ENCODE assay signal across 17 cellular contexts in the genomic region with DNA sequence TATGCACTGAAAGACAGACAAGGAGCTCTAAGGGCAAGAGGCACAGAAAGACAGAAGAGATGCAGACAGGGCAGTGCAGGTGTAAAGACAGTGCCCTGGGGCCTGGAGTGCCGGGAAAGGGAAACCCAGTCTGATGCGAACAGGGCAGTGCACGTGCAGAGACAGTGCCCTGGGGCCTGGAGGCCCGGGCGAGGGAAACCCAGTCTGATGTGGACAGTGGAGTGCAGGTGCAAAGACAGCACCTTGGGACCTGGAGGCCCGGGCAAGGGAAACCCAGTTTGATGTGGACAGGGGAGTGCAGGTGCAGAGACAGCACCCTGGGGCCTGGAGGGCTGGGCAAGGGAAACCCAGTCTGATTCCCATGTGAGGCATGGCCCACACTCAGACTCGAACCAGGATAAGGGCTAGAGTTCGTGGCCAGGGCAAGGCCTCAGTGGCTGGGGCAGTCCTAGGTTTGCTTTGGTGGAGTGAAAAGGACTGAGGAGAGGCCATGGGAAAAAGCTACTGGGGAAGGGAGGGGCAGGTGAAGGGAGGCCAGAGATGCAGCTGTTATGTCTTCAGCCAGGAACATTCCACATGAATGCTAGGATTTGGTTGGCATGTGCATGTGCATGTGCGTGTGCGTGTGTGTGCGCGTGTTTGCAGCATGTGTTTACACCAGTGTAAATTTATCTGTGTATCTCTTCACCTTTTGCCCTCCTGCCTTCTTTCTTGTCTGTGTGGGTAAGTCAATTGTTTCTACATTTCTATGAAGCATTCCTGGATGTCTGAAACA. TPM values are rescaled to one million over a fixed set of nuclear protein-coding genes. Genes with fewer than 3 reads are reported as not detected.
A peak's percentile ranks its signal among the peaks of the same experiment; 100 is the strongest.
DNase-seq lines count a peak whose midpoint lies in the region; ATAC-seq and TF ChIP-seq lines count a peak whose summit lies in the region.
"Had no signal": no experiment of that assay in that cellular context is flagged by ENCODE, and none has a peak within 500 bp of the region (broad histone marks: within the 10 kb centered on the region; RNA-seq: fewer than 3 reads in every experiment).

No MANE protein-coding gene starts in this region.

- no peak overlapping the region for H3K9ac ChIP-seq in Karpas-422 (ENCODE audit: low read length)
- H3K9ac ChIP-seq: GM23248 had no signal

- H3K27ac ChIP-seq in upper lobe of right lung (no peak overlapping the region), Karpas-422 (ENCODE audit: low read length) (no peak overlapping the region)
- H3K27ac ChIP-seq: colonic mucosa, GM23248, VCaP had no signal

- H3K79me2 ChIP-seq in Karpas-422 (ENCODE audit: low read length): no peaks in the 10 kb centered on the region

- H3K27me3 ChIP-seq in upper lobe of right lung (no peaks in the 10 kb centered on the region), Karpas-422 (ENCODE audit: low read length) (no peaks in the 10 kb centered on the region)
- H3K27me3 ChIP-seq: colonic mucosa had no signal

- no peaks in the 10 kb centered on the region for H3K9me3 Mint-ChIP-seq in natural killer cell treated with Interleukin-12 subunit alpha and Interleukin-12 subunit beta and Interleukin-15 and Interleukin-18, amount 100 ng/mL, for 72 hours
- H3K9me3 Mint-ChIP-seq in natural killer cell: no peaks in the 10 kb centered on the region
- no peaks in the 10 kb centered on the region for H3K9me3 Mint-ChIP-seq in activated T-helper 1 cell treated with anti-CD3 and anti-CD28 coated beads, Interleukin-12 subunit alpha, Interleukin-12 subunit beta, Interleukin-2, Interleukin-4 antibody, amounts not matched to agents 30 ng/mL and 10 ng/mL and 1 ng/mL, durations not matched to agents 14 hours and 24 hours and 36 hours
- H3K9me3 Mint-ChIP-seq: neural crest cell had no signal

- H3K27me3 Mint-ChIP-seq in natural killer cell treated with Interleukin-12 subunit alpha and Interleukin-12 subunit beta and Interleukin-15 and Interleukin-18, amount 100 ng/mL, for 72 hours: peaks cover 0 to 22% of the 10 kb centered on the region in 2 donors
- peaks cover 15 to 22% of the 10 kb centered on the region in 2 donors for H3K27me3 Mint-ChIP-seq in natural killer cell (ENCODE audit: low read depth in 2 of 2)
- H3K27me3 Mint-ChIP-seq in activated T-helper 1 cell treated with anti-CD3 and anti-CD28 coated beads, Interleukin-12 subunit alpha, Interleukin-12 subunit beta, Interleukin-2, Interleukin-4 antibody, amounts not matched to agents 30 ng/mL and 10 ng/mL and 1 ng/mL, durations not matched to agents 14 hours and 24 hours and 36 hours (ENCODE audit: insufficient read depth): no peaks in the 10 kb centered on the region

- intact Hi-C loops in natural killer cell (cut with micrococcal nuclease) (no loop called here), upper lobe of right lung (cut with DNase I) (no loop called here)
- intact Hi-C loops in activated T-helper 1 cell treated with anti-CD3 and anti-CD28 coated beads, Interleukin-12 subunit alpha, Interleukin-12 subunit beta, Interleukin-2, Interleukin-4 antibody, amounts not matched to agents 30 ng/mL and 10 ng/mL and 1 ng/mL, durations not matched to agents 14 hours and 24 hours and 36 hours (cut with micrococcal nuclease): no loop called here

- no peaks in the 10 kb centered on the region for H4K20me1 ChIP-seq in Karpas-422 (ENCODE audit: insufficient read depth, low read depth, low read length)

- H3K9me3 ChIP-seq in upper lobe of right lung: no peaks in the 10 kb centered on the region
- no peaks in the 10 kb centered on the region for H3K9me3 ChIP-seq in Karpas-422 (ENCODE audit: low read length)
- H3K9me3 ChIP-seq: colonic mucosa had no signal

- H3K4me1 ChIP-seq in upper lobe of right lung (peaks cover 15% of the 10 kb centered on the region), Karpas-422 (ENCODE audit: low read length) (peaks cover 10% of the 10 kb centered on the region)

- ATAC-seq in natural killer cell treated with Interleukin-12 subunit alpha and Interleukin-12 subunit beta and Interleukin-15 and Interleukin-18, amount 100 ng/mL, for 72 hours: no peak
- ATAC-seq in natural killer cell (no peak), upper lobe of right lung (no peak)

- H3K4me1 Mint-ChIP-seq in natural killer cell treated with Interleukin-12 subunit alpha and Interleukin-12 subunit beta and Interleukin-15 and Interleukin-18, amount 100 ng/mL, for 72 hours (ENCODE audit: low read depth in 2 of 2): peaks cover 21 to 23% of the 10 kb centered on the region in 2 donors
- H3K4me1 Mint-ChIP-seq in natural killer cell: peaks cover 22 to 42% of the 10 kb centered on the region in 2 donors
- H3K4me1 Mint-ChIP-seq in activated T-helper 1 cell treated with anti-CD3 and anti-CD28 coated beads, Interleukin-12 subunit alpha, Interleukin-12 subunit beta, Interleukin-2, Interleukin-4 antibody, amounts not matched to agents 30 ng/mL and 10 ng/mL and 1 ng/mL, durations not matched to agents 14 hours and 24 hours and 36 hours (ENCODE audit: low read depth): peaks cover 49% of the 10 kb centered on the region

- no peak overlapping the region for H2AFZ ChIP-seq in Karpas-422 (ENCODE audit: low read length)
- H2AFZ ChIP-seq: GM23248 had no signal

- no peaks in the 10 kb centered on the region for H3K36me3 Mint-ChIP-seq in natural killer cell treated with Interleukin-12 subunit alpha and Interleukin-12 subunit beta and Interleukin-15 and Interleukin-18, amount 100 ng/mL, for 72 hours
- H3K36me3 Mint-ChIP-seq in natural killer cell: no peaks in the 10 kb centered on the region
- peaks cover 22% of the 10 kb centered on the region for H3K36me3 Mint-ChIP-seq in activated T-helper 1 cell treated with anti-CD3 and anti-CD28 coated beads, Interleukin-12 subunit alpha, Interleukin-12 subunit beta, Interleukin-2, Interleukin-4 antibody, amounts not matched to agents 30 ng/mL and 10 ng/mL and 1 ng/mL, durations not matched to agents 14 hours and 24 hours and 36 hours (ENCODE audit: low read depth)

- no peak overlapping the region for H3K4me3 ChIP-seq in upper lobe of right lung
- no peak overlapping the region for H3K4me3 ChIP-seq in Karpas-422 (ENCODE audit: low read length)
- H3K4me3 ChIP-seq: colonic mucosa, GM23248 had no signal

- H3K4me2 ChIP-seq in Karpas-422 (ENCODE audit: low read depth, low read length, poor library complexity, severe bottlenecking): no peak overlapping the region

- no peak overlapping the region for H3K4me3 Mint-ChIP-seq in natural killer cell treated with Interleukin-12 subunit alpha and Interleukin-12 subunit beta and Interleukin-15 and Interleukin-18, amount 100 ng/mL, for 72 hours
- no peak overlapping the region for H3K4me3 Mint-ChIP-seq in natural killer cell
- H3K4me3 Mint-ChIP-seq in activated T-helper 1 cell treated with anti-CD3 and anti-CD28 coated beads, Interleukin-12 subunit alpha, Interleukin-12 subunit beta, Interleukin-2, Interleukin-4 antibody, amounts not matched to agents 30 ng/mL and 10 ng/mL and 1 ng/mL, durations not matched to agents 14 hours and 24 hours and 36 hours: no peak overlapping the region
- H3K4me3 Mint-ChIP-seq: neural crest cell had no signal

- DNase-seq in natural killer cell treated with Interleukin-12 subunit alpha and Interleukin-12 subunit beta and Interleukin-15 and Interleukin-18, amount 100 ng/mL, for 72 hours (ENCODE audit: low spot score): peak; percentile 57
- no peak for DNase-seq in natural killer cell
- no peak for DNase-seq in activated T-helper 1 cell treated with anti-CD3 and anti-CD28 coated beads, Interleukin-12 subunit alpha, Interleukin-12 subunit beta, Interleukin-2, Interleukin-4 antibody, amounts not matched to agents 30 ng/mL and 10 ng/mL and 1 ng/mL, durations not matched to agents 14 hours and 24 hours and 36 hours (ENCODE audit: low spot score)
- DNase-seq in mesenteric fat pad (ENCODE audit: low spot score): peak; percentile 51
- peak; percentile 52 for DNase-seq in upper lobe of right lung
- no peak for DNase-seq in amygdala (lab: John Stamatoyannopoulos, UW)
- no peak for DNase-seq in NOMO-1 treated with DMSO at 0.1 percent for 48 hours (lab: John Stamatoyannopoulos, UW; ENCODE audit: unreplicated experiment)
- DNase-seq in Karpas-422: no peak
- DNase-seq: colonic mucosa, foreskin fibroblast, GM23248, hypothalamus, kidney glomerular epithelial cell, NCI-H1930, NCI-H446 treated with DMSO at 0.1 percent for 48 hours had no signal

- H3K9me2 ChIP-seq in Karpas-422 (replicated peaks; ENCODE audit: insufficient read depth, low read length): no peaks in the 10 kb centered on the region

- TF ChIP-seq CTCF in natural killer cell (IDR thresholded peaks at IDR 0.05) (no peak), upper lobe of right lung (IDR thresholded peaks at IDR 0.05) (no peak)

- no peaks in the 10 kb centered on the region for H3K36me3 ChIP-seq in upper lobe of right lung
- H3K36me3 ChIP-seq in Karpas-422 (ENCODE audit: insufficient read depth, low read length): no peaks in the 10 kb centered on the region
- H3K36me3 ChIP-seq: colonic mucosa had no signal

- H3K27ac Mint-ChIP-seq in natural killer cell treated with Interleukin-12 subunit alpha and Interleukin-12 subunit beta and Interleukin-15 and Interleukin-18, amount 100 ng/mL, for 72 hours: no peak overlapping the region
- H3K27ac Mint-ChIP-seq in natural killer cell: no peak overlapping the region
- H3K27ac Mint-ChIP-seq in activated T-helper 1 cell treated with anti-CD3 and anti-CD28 coated beads, Interleukin-12 subunit alpha, Interleukin-12 subunit beta, Interleukin-2, Interleukin-4 antibody, amounts not matched to agents 30 ng/mL and 10 ng/mL and 1 ng/mL, durations not matched to agents 14 hours and 24 hours and 36 hours: peak overlapping the region; percentile 35

RNA-seq across cellular contexts. Expression of a gene that starts 39.0 kb away (rescaled TPM):
- total RNA-seq in natural killer cell treated with Interleukin-12 subunit alpha and Interleukin-12 subunit beta and Interleukin-15 and Interleukin-18, amount 100 ng/mL, for 72 hours: 10 to 100 TPM in 1 of 2 donors, 1 to 10 TPM in 1; 8.9 to 32.2 TPM
- total RNA-seq in natural killer cell (10 to 100 TPM; 36.3 to 60.7 (median 45.2) TPM), mesenteric fat pad (24.4 TPM), upper lobe of right lung (31.3 TPM)
- 101 and 105 TPM in 2 replicates for total RNA-seq in activated T-helper 1 cell treated with anti-CD3 and anti-CD28 coated beads, Interleukin-12 subunit alpha, Interleukin-12 subunit beta, Interleukin-2, Interleukin-4 antibody, amounts not matched to agents 30 ng/mL and 10 ng/mL and 1 ng/mL, durations not matched to agents 14 hours and 24 hours and 36 hours
- total RNA-seq in Karpas-422 (2014; rRNA removed; shearing (Covaris generic); ENCODE audit: low replicate concordance): 0.97 and 1.6 TPM in 2 replicates

Comparison
In these comparisons a context has a peak if more than half of its experiments do, and no peak if none do; other contexts are left out.
1. DNase-seq: peak in natural killer cell treated with Interleukin-12 subunit alpha and Interleukin-12 subunit beta and Interleukin-15 and Interleukin-18, amount 100 ng/mL, for 72 hours (single experiment), mesenteric fat pad (single experiment) and upper lobe of right lung (single experiment); none in natural killer cell (single experiment), activated T-helper 1 cell treated with anti-CD3 and anti-CD28 coated beads, Interleukin-12 subunit alpha, Interleukin-12 subunit beta, Interleukin-2, Interleukin-4 antibody, amounts not matched to agents 30 ng/mL and 10 ng/mL and 1 ng/mL, durations not matched to agents 14 hours and 24 hours and 36 hours (single experiment), amygdala (0 of 56), NOMO-1 treated with DMSO at 0.1 percent for 48 hours (single experiment) and Karpas-422 (single experiment).